In genomic region chr7:79284226-79284625, GRCh38 we compare ENCODE assay signal across 29 cellular contexts.
A peak's percentile ranks its signal among the peaks of the same experiment; 100 is the strongest.
DNase-seq lines count a peak whose midpoint lies in the region; ATAC-seq and TF ChIP-seq lines count a peak whose summit lies in the region.
"Had no signal": no experiment of that assay in that cellular context is flagged by ENCODE, and none has a peak within 500 bp of the region (broad histone marks: within the 10 kb centered on the region; RNA-seq: fewer than 3 reads in every experiment).

No MANE protein-coding gene starts in this region.

- DNase-seq in AG10803 (ENCODE audit: low read depth) (peak; percentile 74), HFFc6 (no peak), epithelial cell of prostate (ENCODE audit: low read depth, low spot score) (no peak), mesothelial cell of epicardium (ENCODE audit: low spot score in 2 of 2, unreplicated experiment in 2 of 2) (no peak), glutamatergic neuron (no peak), chondrocyte (ENCODE audit: low spot score) (no peak)
- DNase-seq in activated T-cell treated with anti-CD3 and anti-CD28 coated beads, Interleukin-2, amount 50 U/mL, for 4 hours: no peak
- DNase-seq: activated CD4-positive, CD25-positive, alpha-beta regulatory T cell; activated gamma-delta T cell treated with Interleukin-2 at 50 U/mL for 16 hours; activated T-cell treated with anti-CD3 and anti-CD28 coated beads, Interleukin-2, amount 50 U/mL, for 24 hours; COR-L47; dermis blood vessel endothelial cell; esophagus squamous epithelium; mesenchymal stem cell; NCI-H1105; NCI-H187 treated with DMSO at 0.1 percent for 48 hours; NCI-H2171; NCI-H510A; right lobe of liver; stimulated activated CD4-positive, alpha-beta T cell treated with anti-CD3 and anti-CD28 coated beads, Interleukin-4, amount 100 ng/mL, for 24 hours; T-helper 17 cell; transverse colon had no signal

- H3K9me3 Mint-ChIP-seq in HFFc6: no peaks in the 10 kb centered on the region
- peaks cover 4% of the 10 kb centered on the region for H3K9me3 Mint-ChIP-seq in mesothelial cell of epicardium
- peaks cover 3% of the 10 kb centered on the region for H3K9me3 Mint-ChIP-seq in activated T-cell treated with anti-CD3 and anti-CD28 coated beads, Interleukin-2, amount 50 U/mL, for 4 hours
- H3K9me3 Mint-ChIP-seq in glutamatergic neuron (ENCODE audit: unreplicated experiment): no peaks in the 10 kb centered on the region
- no peaks in the 10 kb centered on the region for H3K9me3 Mint-ChIP-seq in chondrocyte (ENCODE audit: low read depth)
- H3K9me3 Mint-ChIP-seq: activated T-cell treated with anti-CD3 and anti-CD28 coated beads, Interleukin-2, amount 50 U/mL, for 24 hours; neural progenitor cell had no signal

- H3K4me3 ChIP-seq in AG10803 (ENCODE audit: low read length): no peak overlapping the region
- H3K4me3 ChIP-seq: esophagus squamous epithelium, neural progenitor cell, right lobe of liver, SK-N-MC, transverse colon had no signal

- no peaks in the 10 kb centered on the region for H3K27me3 Mint-ChIP-seq in HFFc6 (ENCODE audit: insufficient read depth)
- no peaks in the 10 kb centered on the region for H3K27me3 Mint-ChIP-seq in mesothelial cell of epicardium (ENCODE audit: low read depth)
- no peaks in the 10 kb centered on the region for H3K27me3 Mint-ChIP-seq in activated T-cell treated with anti-CD3 and anti-CD28 coated beads, Interleukin-2, amount 50 U/mL, for 4 hours (ENCODE audit: low read depth)
- H3K27me3 Mint-ChIP-seq in glutamatergic neuron (ENCODE audit: unreplicated experiment): no peaks in the 10 kb centered on the region
- H3K27me3 Mint-ChIP-seq in chondrocyte (ENCODE audit: low read depth): no peaks in the 10 kb centered on the region
- H3K27me3 Mint-ChIP-seq: progenitor cell of endocrine pancreas, T-helper 17 cell had no signal

- H3K4me3 Mint-ChIP-seq in HFFc6: no peak overlapping the region
- no peak overlapping the region for H3K4me3 Mint-ChIP-seq in mesothelial cell of epicardium
- no peak overlapping the region for H3K4me3 Mint-ChIP-seq in activated T-cell treated with anti-CD3 and anti-CD28 coated beads, Interleukin-2, amount 50 U/mL, for 4 hours
- no peak overlapping the region for H3K4me3 Mint-ChIP-seq in glutamatergic neuron (ENCODE audit: unreplicated experiment)
- no peak overlapping the region for H3K4me3 Mint-ChIP-seq in chondrocyte (ENCODE audit: unreplicated experiment)
- H3K4me3 Mint-ChIP-seq: activated T-cell treated with anti-CD3 and anti-CD28 coated beads, Interleukin-2, amount 50 U/mL, for 24 hours; neural progenitor cell; T-helper 17 cell had no signal

- no peak for ATAC-seq in activated T-cell treated with anti-CD3 and anti-CD28 coated beads, Interleukin-2, amount 50 U/mL, for 4 hours
- no peak for ATAC-seq in HG03039 (IDR thresholded peaks at IDR 0.05; ENCODE audit: unreplicated experiment)
- ATAC-seq: left lobe of liver, right lobe of liver, T-helper 17 cell had no signal

- TF ChIP-seq CTCF in AG10803 (conservative IDR thresholded peaks at IDR 0.05; ENCODE audit: low read length) (no peak), HFFc6 (IDR thresholded peaks at IDR 0.05) (no peak), mesothelial cell of epicardium (IDR thresholded peaks at IDR 0.05; ENCODE audit: unreplicated experiment) (no peak), glutamatergic neuron (IDR thresholded peaks at IDR 0.05; ENCODE audit: partially characterized antibody, unreplicated experiment) (no peak), chondrocyte (IDR thresholded peaks at IDR 0.05) (no peak)

- H3K36me3 Mint-ChIP-seq in HFFc6 (ENCODE audit: low read depth): 0 out of 2 replicates have a peak, but pooled peaks cover 5% of the 10 kb centered on the region
- H3K36me3 Mint-ChIP-seq in mesothelial cell of epicardium: no peaks in the 10 kb centered on the region
- no peaks in the 10 kb centered on the region for H3K36me3 Mint-ChIP-seq in activated T-cell treated with anti-CD3 and anti-CD28 coated beads, Interleukin-2, amount 50 U/mL, for 4 hours (ENCODE audit: insufficient read depth)
- H3K36me3 Mint-ChIP-seq in glutamatergic neuron (ENCODE audit: unreplicated experiment): no peaks in the 10 kb centered on the region
- no peaks in the 10 kb centered on the region for H3K36me3 Mint-ChIP-seq in chondrocyte (ENCODE audit: low read depth)
- H3K36me3 Mint-ChIP-seq: neural progenitor cell had no signal

- H3K27ac Mint-ChIP-seq in HFFc6: peak overlapping the region; percentile 86
- H3K27ac Mint-ChIP-seq in mesothelial cell of epicardium: peak overlapping the region; percentile 72
- H3K27ac Mint-ChIP-seq in glutamatergic neuron (ENCODE audit: unreplicated experiment): no peak overlapping the region
- H3K27ac Mint-ChIP-seq in chondrocyte (ENCODE audit: unreplicated experiment): no peak overlapping the region
- H3K27ac Mint-ChIP-seq: activated T-cell treated with anti-CD3 and anti-CD28 coated beads, Interleukin-2, amount 50 U/mL, for 24 hours; neural progenitor cell; progenitor cell of endocrine pancreas; T-helper 17 cell had no signal

- peak overlapping the region; percentile 74 for H3K27ac ChIP-seq in epithelial cell of prostate
- H3K27ac ChIP-seq: C4-2B, esophagus squamous epithelium, neural progenitor cell, right lobe of liver, RWPE1, SK-N-MC, transverse colon had no signal

- peaks cover 98% of the 10 kb centered on the region for H3K4me1 Mint-ChIP-seq in HFFc6 (ENCODE audit: low read depth)
- peaks cover 57% of the 10 kb centered on the region for H3K4me1 Mint-ChIP-seq in mesothelial cell of epicardium
- H3K4me1 Mint-ChIP-seq in activated T-cell treated with anti-CD3 and anti-CD28 coated beads, Interleukin-2, amount 50 U/mL, for 4 hours (ENCODE audit: low read depth): no peaks in the 10 kb centered on the region
- peaks cover 5% of the 10 kb centered on the region for H3K4me1 Mint-ChIP-seq in glutamatergic neuron (ENCODE audit: low read depth, unreplicated experiment)
- H3K4me1 Mint-ChIP-seq in chondrocyte (ENCODE audit: low read depth): peaks cover 37% of the 10 kb centered on the region
- H3K4me1 Mint-ChIP-seq: T-helper 17 cell had no signal

Comparison
In these comparisons a context has a peak if more than half of its experiments do, and no peak if none do; other contexts are left out.
1. H3K27ac Mint-ChIP-seq: peak in HFFc6 (single experiment) and mesothelial cell of epicardium (single experiment); none in glutamatergic neuron (single experiment) and chondrocyte (single experiment).